30 cellular contexts compared by ENCODE assay signal in genomic region chr2:212264227-212264626, GRCh38.
"Had no signal": no experiment of that assay in that cellular context is flagged by ENCODE, and none has a peak within 500 bp of the region (broad histone marks: within the 10 kb centered on the region; RNA-seq: fewer than 3 reads in every experiment).

No MANE protein-coding gene starts in this region.

- H3K4me1 Mint-ChIP-seq: activated CD8-positive, alpha-beta memory T cell treated with anti-CD3 and anti-CD28 coated beads, Interleukin-2, amount 10 ng/mL, durations not matched to agents 7 days and 5 days; activated naive CD4-positive, alpha-beta T cell treated with anti-CD3 and anti-CD28 coated beads, Interleukin-2, amount 50 U/mL, for 24 hours; WTC11 had no signal

- H3K36me3 Mint-ChIP-seq: activated CD8-positive, alpha-beta memory T cell treated with anti-CD3 and anti-CD28 coated beads, Interleukin-2, amount 10 ng/mL, durations not matched to agents 7 days and 5 days; activated naive CD4-positive, alpha-beta T cell treated with anti-CD3 and anti-CD28 coated beads, Interleukin-2, amount 50 U/mL, for 24 hours; WTC11 had no signal

- H3K27me3 ChIP-seq: body of pancreas, SJSA1 had no signal

- H3K9me3 ChIP-seq: body of pancreas, SJSA1 had no signal

- H3K27ac Mint-ChIP-seq: activated CD8-positive, alpha-beta memory T cell treated with anti-CD3 and anti-CD28 coated beads, Interleukin-2, amount 10 ng/mL, durations not matched to agents 7 days and 5 days; activated CD8-positive, alpha-beta T cell treated with anti-CD3 and anti-CD28 coated beads, Interleukin-2, amount 10 ng/mL, durations not matched to agents 7 days and 5 days; activated naive CD4-positive, alpha-beta T cell treated with anti-CD3 and anti-CD28 coated beads, Interleukin-2, amount 50 U/mL, for 24 hours; activated T-cell treated with anti-CD3 and anti-CD28 coated beads, Interleukin-2, amount 50 U/mL, for 24 hours; activated T-helper 1 cell treated with anti-CD3 and anti-CD28 coated beads, Interleukin-12 subunit alpha, Interleukin-12 subunit beta, Interleukin-2, Interleukin-4 antibody, amounts not matched to agents 30 ng/mL and 10 ng/mL and 1 ng/mL, durations not matched to agents 14 hours and 24 hours and 36 hours; T-helper 1 cell treated with Interleukin-12 subunit alpha and Interleukin-12 subunit beta and Interleukin-4 antibody, amounts not matched to agents 30 μg/mL and 1 μg/mL, for 36 hours; WTC11 had no signal

- H3K4me1 ChIP-seq: body of pancreas, SJSA1 had no signal

- H3K27ac ChIP-seq: body of pancreas, KMS-11, SJSA1 had no signal

- H3K9me3 Mint-ChIP-seq: activated naive CD4-positive, alpha-beta T cell treated with anti-CD3 and anti-CD28 coated beads, Interleukin-2, amount 50 U/mL, for 24 hours; activated T-cell treated with anti-CD3 and anti-CD28 coated beads, Interleukin-2, amount 50 U/mL, for 24 hours; activated T-helper 1 cell treated with anti-CD3 and anti-CD28 coated beads, Interleukin-12 subunit alpha, Interleukin-12 subunit beta, Interleukin-2, Interleukin-4 antibody, amounts not matched to agents 30 ng/mL and 10 ng/mL and 1 ng/mL, durations not matched to agents 14 hours and 24 hours and 36 hours; T-helper 1 cell treated with Interleukin-12 subunit alpha and Interleukin-12 subunit beta and Interleukin-4 antibody, amounts not matched to agents 30 μg/mL and 1 μg/mL, for 36 hours; WTC11 had no signal

- H3K4me3 Mint-ChIP-seq: activated CD8-positive, alpha-beta memory T cell treated with anti-CD3 and anti-CD28 coated beads, Interleukin-2, amount 10 ng/mL, durations not matched to agents 7 days and 5 days; activated CD8-positive, alpha-beta T cell treated with anti-CD3 and anti-CD28 coated beads, Interleukin-2, amount 10 ng/mL, durations not matched to agents 7 days and 5 days; activated naive CD4-positive, alpha-beta T cell treated with anti-CD3 and anti-CD28 coated beads, Interleukin-2, amount 50 U/mL, for 24 hours; activated T-cell treated with anti-CD3 and anti-CD28 coated beads, Interleukin-2, amount 50 U/mL, for 24 hours; activated T-helper 1 cell treated with anti-CD3 and anti-CD28 coated beads, Interleukin-12 subunit alpha, Interleukin-12 subunit beta, Interleukin-2, Interleukin-4 antibody, amounts not matched to agents 30 ng/mL and 10 ng/mL and 1 ng/mL, durations not matched to agents 14 hours and 24 hours and 36 hours; T-helper 1 cell treated with Interleukin-12 subunit alpha and Interleukin-12 subunit beta and Interleukin-4 antibody, amounts not matched to agents 30 μg/mL and 1 μg/mL, for 36 hours; WTC11 had no signal

- ATAC-seq: activated CD8-positive, alpha-beta memory T cell treated with anti-CD3 and anti-CD28 coated beads, Interleukin-2, amount 10 ng/mL, durations not matched to agents 7 days and 5 days; activated CD8-positive, alpha-beta T cell treated with anti-CD3 and anti-CD28 coated beads, Interleukin-2, amount 10 ng/mL, durations not matched to agents 7 days and 5 days; body of pancreas; Panc1; SK-N-SH treated with all-trans-retinoic acid at 6 μM for 48 hours; WTC11 had no signal

- H3K36me3 ChIP-seq: SJSA1 had no signal

- H3K27me3 Mint-ChIP-seq: activated CD8-positive, alpha-beta memory T cell treated with anti-CD3 and anti-CD28 coated beads, Interleukin-2, amount 10 ng/mL, durations not matched to agents 7 days and 5 days; activated naive CD4-positive, alpha-beta T cell treated with anti-CD3 and anti-CD28 coated beads, Interleukin-2, amount 50 U/mL, for 24 hours; activated T-cell treated with anti-CD3 and anti-CD28 coated beads, Interleukin-2, amount 50 U/mL, for 24 hours had no signal

- DNase-seq: activated CD4-positive, alpha-beta T cell treated with anti-CD3 and anti-CD28 coated beads for 48 hours; activated CD4-positive, alpha-beta T cell treated with anti-CD3 and anti-CD28 coated beads, Interleukin-2, amount 50 U/mL, for 4 hours; activated CD4-positive, CD25-positive, alpha-beta regulatory T cell treated with anti-CD3 and anti-CD28 coated beads, Interleukin-2, amount 50 U/mL, for 72 hours; activated CD8-positive, alpha-beta memory T cell treated with anti-CD3 and anti-CD28 coated beads, Interleukin-2, amount 10 ng/mL, durations not matched to agents 7 days and 5 days; activated CD8-positive, alpha-beta T cell treated with anti-CD3 and anti-CD28 coated beads, Interleukin-2, amount 10 ng/mL, durations not matched to agents 7 days and 5 days; activated effector memory CD4-positive, alpha-beta T cell treated with Interleukin-2 at 50 U/mL for 16 hours; activated naive CD4-positive, alpha-beta T cell; activated T-cell treated with anti-CD3 and anti-CD28 coated beads, Interleukin-2, amount 50 U/mL, for 24 hours; aorta; body of pancreas; NCI-H1092; NCI-H1417; NCI-H2029; NCI-H2107; NCI-H345; NCI-H524; NCI-H774; NK-92 treated with Interleukin-12 subunit alpha and Interleukin-12 subunit beta, amount 100 ng/mL, for 24 hours; OCI-M1; RPMI8226; SHP77; SW 1271 had no signal

- H3K4me3 ChIP-seq: body of pancreas, SJSA1 had no signal
